1 cellular context compared by ENCODE assay signal in the genomic region with DNA sequence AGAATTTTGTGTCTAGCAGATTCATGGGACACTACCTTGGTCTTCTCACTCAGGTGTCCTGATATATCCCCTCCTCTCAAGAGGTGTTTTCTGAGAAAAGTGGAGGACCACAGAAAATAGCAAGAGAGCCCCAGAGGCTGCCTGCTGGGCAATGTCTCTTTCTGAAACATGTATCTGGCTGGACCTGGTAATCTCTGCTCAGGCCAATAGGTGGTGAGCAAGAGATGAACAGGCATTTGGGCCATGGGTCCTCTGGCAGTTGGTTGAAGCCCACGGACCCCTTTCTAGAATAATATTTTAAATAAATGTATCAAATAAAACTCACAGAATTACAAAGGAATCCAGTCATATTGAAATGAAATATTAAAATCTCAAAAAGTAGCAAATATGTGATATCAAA.
TF ChIP-seq lines count a peak whose summit lies in the region.

No MANE protein-coding gene starts in this region.

TF ChIP-seq in IMR-90, 13 proteins besides CTCF, POLR2A, EP300 and RAD21 (continued from another document):
- TF ChIP-seq USF2 (IDR thresholded peaks at IDR 0.05; ENCODE audit: low read depth, low read length) (no peak), RCOR1 (IDR thresholded peaks at IDR 0.05; ENCODE audit: insufficient replicate concordance, low read length) (no peak), MAZ (IDR thresholded peaks at IDR 0.05; ENCODE audit: borderline replicate concordance, low read depth, low read length) (no peak), CHD1 (IDR thresholded peaks at IDR 0.05; ENCODE audit: low read depth, low read length) (no peak)
- TF ChIP-seq, protein P1, sequence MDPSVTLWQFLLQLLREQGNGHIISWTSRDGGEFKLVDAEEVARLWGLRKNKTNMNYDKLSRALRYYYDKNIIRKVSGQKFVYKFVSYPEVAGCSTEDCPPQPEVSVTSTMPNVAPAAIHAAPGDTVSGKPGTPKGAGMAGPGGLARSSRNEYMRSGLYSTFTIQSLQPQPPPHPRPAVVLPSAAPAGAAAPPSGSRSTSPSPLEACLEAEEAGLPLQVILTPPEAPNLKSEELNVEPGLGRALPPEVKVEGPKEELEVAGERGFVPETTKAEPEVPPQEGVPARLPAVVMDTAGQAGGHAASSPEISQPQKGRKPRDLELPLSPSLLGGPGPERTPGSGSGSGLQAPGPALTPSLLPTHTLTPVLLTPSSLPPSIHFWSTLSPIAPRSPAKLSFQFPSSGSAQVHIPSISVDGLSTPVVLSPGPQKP (IDR thresholded peaks at IDR 0.05; ENCODE audit: borderline replicate concordance, low read depth, low read length): no peak
